7 cellular contexts compared by ENCODE assay signal in the genomic region with DNA sequence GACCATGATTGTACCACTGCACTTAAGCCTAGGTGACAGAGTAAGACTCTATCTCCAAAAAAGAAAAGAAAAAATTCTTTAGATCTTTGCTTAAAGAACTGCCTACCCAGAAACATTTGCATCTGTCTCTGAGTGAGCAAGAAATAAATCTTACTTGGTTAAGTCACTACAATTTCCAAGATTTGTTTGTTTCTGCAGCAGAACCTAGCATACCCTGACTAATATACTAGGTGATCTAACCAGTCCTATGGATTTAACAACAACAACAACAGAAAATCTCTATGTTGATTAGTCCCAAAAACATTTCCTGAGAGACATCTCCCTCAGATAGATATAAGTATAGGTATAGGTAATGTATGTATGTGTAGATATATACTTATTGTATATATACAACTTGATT.
"Had no signal": no experiment of that assay in that cellular context is flagged by ENCODE, and none has a peak within 500 bp of the region (broad histone marks: within the 10 kb centered on the region; RNA-seq: fewer than 3 reads in every experiment).

No MANE protein-coding gene starts in this region.

- FAIRE-seq: HTR-8/SVneo, K562 had no signal

- H3K27ac ChIP-seq: HL-60, KMS-11 had no signal

- DNase-seq: IMR-90, KBM-7, KG1 had no signal

- ATAC-seq: K562 had no signal

- H3K4me3 ChIP-seq: K562 had no signal

- H3K4me2 ChIP-seq: KMS-11 had no signal

- H3K9ac ChIP-seq: KMS-11 had no signal
